8 cellular contexts compared by ENCODE assay signal in the genomic region with DNA sequence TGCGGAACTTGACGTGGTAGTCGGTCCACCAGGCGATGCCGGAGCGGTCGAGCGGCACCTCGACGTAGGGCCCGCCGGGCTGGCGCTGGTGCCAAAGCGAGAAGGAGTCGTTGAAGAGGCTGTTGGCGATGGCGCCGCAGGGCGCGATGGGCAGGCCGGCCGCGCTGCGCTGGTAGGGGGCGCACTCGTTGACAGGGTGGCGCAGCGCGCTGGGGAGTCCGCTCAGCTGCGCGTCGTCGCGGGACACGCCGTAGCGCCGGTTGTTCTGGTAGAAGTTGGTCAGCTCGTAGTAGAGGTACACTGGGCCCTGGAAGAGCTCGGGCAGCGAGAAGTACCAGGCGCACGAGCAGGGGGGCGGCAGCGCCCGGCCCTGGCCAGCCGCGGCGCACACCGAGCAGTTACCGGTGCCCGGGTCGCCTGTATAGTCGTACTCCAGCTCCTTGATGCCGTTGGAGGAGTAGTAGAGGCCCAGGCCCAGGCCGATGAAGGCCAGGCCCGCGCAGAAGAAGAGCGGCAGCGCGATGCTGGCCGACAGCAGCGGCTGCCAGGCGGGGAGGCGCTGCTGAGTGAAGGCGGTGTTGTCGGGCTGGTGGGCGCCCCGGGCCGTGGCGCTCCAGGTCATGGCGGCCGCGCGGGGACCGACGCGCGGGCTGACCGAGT. TPM values are rescaled to one million over a fixed set of nuclear protein-coding genes. Genes with fewer than 3 reads are reported as not detected.
DNase-seq lines count a peak whose midpoint lies in the region; ATAC-seq, FAIRE-seq and TF ChIP-seq lines count a peak whose summit lies in the region.

No MANE protein-coding gene starts in this region.

- H3K27ac Mint-ChIP-seq in MCF 10A (ENCODE audit: low read depth, unreplicated experiment): no peak overlapping the region

- H3K36me3 ChIP-seq in keratinocyte (ENCODE audit: control insufficient read depth in 2 of 2, extremely low read depth in 1 of 2, insufficient read depth in 2 of 2, low read length in 2 of 2): no peaks in the 10 kb centered on the region

- no peaks in the 10 kb centered on the region for H3K9me3 Mint-ChIP-seq in MCF 10A (ENCODE audit: unreplicated experiment)

- peaks cover 5% of the 10 kb centered on the region for H4K20me1 ChIP-seq in keratinocyte (ENCODE audit: control insufficient read depth, extremely low read depth, insufficient read depth, low read length)

- peak overlapping the region; percentile 83 for H3K27ac ChIP-seq in VCaP
- H3K27ac ChIP-seq in keratinocyte (ENCODE audit: control insufficient read depth, insufficient read depth, low read length): peak overlapping the region; percentile 83

- CTCF ChIA-PET in MCF 10A (lab: Yijun Ruan, JAX): interaction anchor here (0.5 to 1.6 kb wide), 4 partner anchors 10 to 604 kb away, joined by 3 to 9 read pairs (median 4); no protein-coding TSS in a partner anchor

- peak overlapping the region; percentile 99 for H3K4me2 ChIP-seq in keratinocyte (ENCODE audit: control insufficient read depth, extremely low read depth, insufficient read depth, low read depth, low read length)

- no peaks in the 10 kb centered on the region for H3K27me3 Mint-ChIP-seq in MCF 10A (ENCODE audit: insufficient read depth, unreplicated experiment)

- peaks cover 24% of the 10 kb centered on the region for H3K4me1 ChIP-seq in keratinocyte (ENCODE audit: control insufficient read depth, extremely low read depth, insufficient read depth, low read length)

- H3K9me1 ChIP-seq in keratinocyte (ENCODE audit: control insufficient read depth, extremely low read depth, insufficient read depth, low read length): no peaks in the 10 kb centered on the region

- peak overlapping the region; percentile 81 for H3K9ac ChIP-seq in keratinocyte (ENCODE audit: control insufficient read depth, extremely low read depth, insufficient read depth, low read length)

- no peak for FAIRE-seq in keratinocyte (lab: Jason Lieb, UNC)

- TF ChIP-seq CTCF in VCaP (conservative IDR thresholded peaks at IDR 0.05) (peak; percentile 32; the same call in 1 of the 2 replicates), MCF 10A (IDR thresholded peaks at IDR 0.05; ENCODE audit: unreplicated experiment) (no peak), keratinocyte (optimal IDR thresholded peaks at IDR 0.05 in 1 of 3, IDR thresholded peaks at IDR 0.05 in 1 of 3, conservative IDR thresholded peaks at IDR 0.05 in 1 of 3; ENCODE audit: extremely low read depth in 1 of 3, insufficient read depth in 2 of 3, low read length in 3 of 3) (peak in 2 of 3 experiments; percentile 61 to 89)

- intact Hi-C loops in MCF 10A (cut with micrococcal nuclease): no loop called here

- no TSS peak for BruUV-seq in MCF 10A (replicated peaks; lab: Mats Ljungman, UMichigan)

- H3K4me3 ChIP-seq in keratinocyte (ENCODE audit: control insufficient read depth in 2 of 3, extremely low read depth in 1 of 3, insufficient read depth in 2 of 3, low read depth in 1 of 3, low read length in 3 of 3): peak overlapping the region; percentile 62 to 82 (median 80)

- peak overlapping the region; percentile 45 for H3K4me3 Mint-ChIP-seq in MCF 10A (ENCODE audit: unreplicated experiment)

- no peaks in the 10 kb centered on the region for H3K9me3 ChIP-seq in keratinocyte (ENCODE audit: control insufficient read depth, low read depth, low read length)

- DNase-seq in NCI-H82 (lab: John Stamatoyannopoulos, UW): peak; percentile 53
- DNase-seq in NCI-H82 treated with DMSO at 0.1 percent for 48 hours (lab: John Stamatoyannopoulos, UW; ENCODE audit: unreplicated experiment): no peak
- no peak for DNase-seq in MCF 10A (ENCODE audit: unreplicated experiment)
- no peak for DNase-seq in keratinocyte (ENCODE audit: low read depth, low spot score)
- peak; percentile 53 to 63 for DNase-seq in stimulated activated CD4-positive, alpha-beta T cell treated with anti-CD3 and anti-CD28 coated beads, Interleukin-15, amount 100 ng/mL, for 48 hours (ENCODE audit: low read depth in 2 of 2)
- DNase-seq in Ammon's horn (ENCODE audit: low spot score): no peak

- H2AFZ ChIP-seq in keratinocyte (ENCODE audit: control insufficient read depth, low read length): peak overlapping the region; percentile 65

- ATAC-seq in HG03378 (IDR thresholded peaks at IDR 0.05; ENCODE audit: unreplicated experiment): no peak

- dilution Hi-C loops in keratinocyte (cut with MboI; ENCODE audit: extremely low pct_ligation_motif_present, low sequenced_read_pairs): no loop called here

- H3K4me1 Mint-ChIP-seq in MCF 10A (ENCODE audit: insufficient read depth, unreplicated experiment): no peaks in the 10 kb centered on the region

- peaks cover 20% of the 10 kb centered on the region for H3K79me2 ChIP-seq in keratinocyte (ENCODE audit: control insufficient read depth, insufficient read depth, low read length)

- no peaks in the 10 kb centered on the region for H3K36me3 Mint-ChIP-seq in MCF 10A (ENCODE audit: insufficient read depth, unreplicated experiment)

- H3K27me3 ChIP-seq in keratinocyte (ENCODE audit: control insufficient read depth, extremely low read depth, insufficient read depth, low read length): no peaks in the 10 kb centered on the region

- POLR2A ChIA-PET in MCF 10A (lab: Yijun Ruan, JAX): no interaction called here

RNA-seq across cellular contexts. Expression of gene TMEM30B, which starts 0.5 kb away (rescaled TPM):
- total RNA-seq in MCF 10A (2022): 0.09 and 0.22 TPM in 2 replicates
- 5.6 to 8.7 TPM (median 8.1 TPM) in 3 replicates for polyA plus RNA-seq in keratinocyte
- polyA plus RNA-seq in keratinocyte (2011; ENCODE audit: low read depth): 5.7 TPM
- polyA plus RNA-seq in keratinocyte (2011; cell fraction: cytosol; rRNA removed): 6.8 and 8.1 TPM in 2 replicates
- polyA plus RNA-seq in keratinocyte (2011; cell fraction: nucleus; rRNA removed): 8.0 and 8.3 TPM in 2 replicates
- 12.9 and 13.9 TPM in 2 replicates for polyA plus RNA-seq in keratinocyte (2012; ENCODE audit: low replicate concordance)
- 5.2 to 23.4 TPM (median 6.1 TPM) in 3 replicates for polyA minus RNA-seq in keratinocyte
- polyA minus RNA-seq in keratinocyte (2011; cell fraction: cytosol; rRNA and poly(A)+ RNA removed): 25.9 TPM
- polyA minus RNA-seq in keratinocyte (2011; cell fraction: nucleus; rRNA and poly(A)+ RNA removed): 11.1 and 12.2 TPM in 2 replicates

RNA-seq across cellular contexts. Expression of gene PRKCH, which starts 40.7 kb away (rescaled TPM):
- 10.4 and 12.4 TPM in 2 replicates for total RNA-seq in MCF 10A (2022)
- 12.0 to 13.7 TPM (median 12.0 TPM) in 3 replicates for polyA plus RNA-seq in keratinocyte
- polyA plus RNA-seq in keratinocyte (2011; ENCODE audit: low read depth): 25.3 TPM
- polyA plus RNA-seq in keratinocyte (2011; cell fraction: cytosol; rRNA removed): 11.7 and 12.1 TPM in 2 replicates
- polyA plus RNA-seq in keratinocyte (2011; cell fraction: nucleus; rRNA removed): 14.1 and 17.1 TPM in 2 replicates
- 6.9 and 21.5 TPM in 2 replicates for polyA plus RNA-seq in keratinocyte (2012; ENCODE audit: low replicate concordance)
- 20.1 to 34.5 TPM (median 31.4 TPM) in 3 replicates for polyA minus RNA-seq in keratinocyte
- polyA minus RNA-seq in keratinocyte (2011; cell fraction: cytosol; rRNA and poly(A)+ RNA removed): 24.6 TPM
- 18.3 and 32.3 TPM in 2 replicates for polyA minus RNA-seq in keratinocyte (2011; cell fraction: nucleus; rRNA and poly(A)+ RNA removed)

Comparison
In these comparisons a context has a peak if more than half of its experiments do, and no peak if none do; other contexts are left out.
1. DNase-seq: peak in NCI-H82 (single experiment) and stimulated activated CD4-positive, alpha-beta T cell treated with anti-CD3 and anti-CD28 coated beads, Interleukin-15, amount 100 ng/mL, for 48 hours (2 of 2); none in NCI-H82 treated with DMSO at 0.1 percent for 48 hours (single experiment), MCF 10A (single experiment), keratinocyte (single experiment) and Ammon's horn (single experiment).